10 cellular contexts compared by ENCODE assay signal in the genomic region with DNA sequence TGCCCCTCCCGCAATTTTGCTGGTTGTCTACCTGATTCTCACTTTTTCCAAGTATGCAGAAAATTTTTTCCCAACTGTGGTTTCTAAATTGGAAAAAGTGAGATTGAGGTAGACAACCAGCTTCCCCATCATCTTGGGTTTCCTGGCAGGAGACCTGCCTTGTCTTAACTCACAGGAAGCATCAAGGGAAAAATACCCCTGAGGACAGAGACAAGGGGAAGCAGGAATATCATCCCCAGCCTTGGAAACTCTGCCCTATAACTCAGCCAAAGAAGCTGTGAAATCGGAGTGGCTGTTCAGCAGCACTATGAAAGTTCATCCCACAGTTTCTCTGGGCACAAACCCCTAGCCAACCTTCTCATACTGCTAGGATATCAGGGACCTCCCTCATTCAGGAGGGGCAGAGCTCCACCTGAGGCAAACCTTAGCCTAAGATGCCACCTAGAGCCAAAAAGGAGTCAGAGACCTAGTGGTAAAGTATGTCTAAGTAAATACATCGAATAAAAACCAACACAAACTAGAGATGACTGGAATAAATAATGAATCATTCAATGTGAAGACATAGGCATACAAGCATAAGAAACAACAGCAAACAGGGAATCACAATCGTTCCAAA.
DNase-seq lines count a peak whose midpoint lies in the region; FAIRE-seq and TF ChIP-seq lines count a peak whose summit lies in the region.
"Had no signal": no experiment of that assay in that cellular context is flagged by ENCODE, and none has a peak within 500 bp of the region (broad histone marks: within the 10 kb centered on the region; RNA-seq: fewer than 3 reads in every experiment).

No MANE protein-coding gene starts in this region.

- H4K20me1 ChIP-seq in SK-N-SH (ENCODE audit: insufficient read depth) = no peaks in the 10 kb centered on the region

- no peak overlapping the region for H2AFZ ChIP-seq in SK-N-SH (ENCODE audit: low read depth)

- no peaks in the 10 kb centered on the region for H3K79me2 ChIP-seq in SK-N-SH (ENCODE audit: insufficient read depth)

- CTCF ChIA-PET in SK-N-SH (lab: Yijun Ruan, JAX) = interaction anchor here (1.0 kb wide), 1 partner anchor 276 kb away, joined by 4 read pairs; no protein-coding TSS in a partner anchor

- H3K4me1 ChIP-seq in SK-N-SH (ENCODE audit: control insufficient read depth in 1 of 2, insufficient read depth in 2 of 2, low read depth in 1 of 2, low read length in 1 of 2) = no peaks in the 10 kb centered on the region

- POLR2A ChIA-PET in SK-N-SH (lab: Yijun Ruan, JAX) = no interaction called here

- no peaks in the 10 kb centered on the region for H3K4me1 Mint-ChIP-seq in activated naive CD8-positive, alpha-beta T cell treated with anti-CD3 and anti-CD28 coated beads for 36 hours
- H3K4me1 Mint-ChIP-seq: activated B cell treated with CpG ODN at 0.5 μM for 24 hours had no signal

- no peak overlapping the region for H3K27ac Mint-ChIP-seq in activated naive CD8-positive, alpha-beta T cell treated with anti-CD3 and anti-CD28 coated beads for 36 hours
- H3K27ac Mint-ChIP-seq: activated B cell treated with CpG ODN at 0.5 μM for 24 hours; stimulated activated naive CD8-positive, alpha-beta T cell treated with anti-CD3 and anti-CD28 coated beads, Interleukin-15, Interleukin-2, amounts not matched to agents 100 ng/mL and 50 ng/mL, for 24 hours had no signal

- WGBS in SK-N-SH (ENCODE audit: low lambda C conversion rate) = 32% methylated on average over 4 of the region's 4 CpGs

- no peaks in the 10 kb centered on the region for H3K36me3 Mint-ChIP-seq in activated naive CD8-positive, alpha-beta T cell treated with anti-CD3 and anti-CD28 coated beads for 36 hours

- H3K27ac ChIP-seq in SK-N-SH (ENCODE audit: low read depth in 2 of 2, low read length in 1 of 2) = no peak overlapping the region

- TF ChIP-seq EP300 in SK-N-SH (IDR thresholded peaks at IDR 0.05; ENCODE audit: borderline replicate concordance in 1 of 2, low read depth in 1 of 2, low read length in 1 of 2) = no peak

- H3K27me3 Mint-ChIP-seq in activated naive CD8-positive, alpha-beta T cell treated with anti-CD3 and anti-CD28 coated beads for 36 hours = no peaks in the 10 kb centered on the region
- H3K27me3 Mint-ChIP-seq: activated B cell treated with CpG ODN at 0.5 μM for 24 hours; stimulated activated naive CD8-positive, alpha-beta T cell treated with anti-CD3 and anti-CD28 coated beads, Interleukin-15, Interleukin-2, amounts not matched to agents 100 ng/mL and 50 ng/mL, for 24 hours had no signal

- DNase-seq in DMS53 treated with DMSO at 0.1 percent for 48 hours (lab: John Stamatoyannopoulos, UW; ENCODE audit: unreplicated experiment) = peak; percentile 30
- DNase-seq in HTR-8/SVneo (ENCODE audit: insufficient read length, low spot score) = peak; percentile 21
- peak; percentile 3 for DNase-seq in SK-N-SH
- peak; percentile 70 for DNase-seq in islet precursor cell
- no peak for DNase-seq in activated naive CD8-positive, alpha-beta T cell treated with anti-CD3 and anti-CD28 coated beads for 36 hours
- DNase-seq in mesenteric fat pad (ENCODE audit: low spot score) = no peak
- no peak for DNase-seq in activated naive CD4-positive, alpha-beta T cell treated with Interleukin-2 at 50 U/mL for 16 hours
- no peak for DNase-seq in NK-92 (lab: John Stamatoyannopoulos, UW; ENCODE audit: unreplicated experiment)
- DNase-seq: activated B cell treated with CpG ODN at 0.5 μM for 24 hours had no signal

- no peaks in the 10 kb centered on the region for H3K9me2 ChIP-seq in SK-N-SH

- no peak overlapping the region for H3K4me3 Mint-ChIP-seq in activated naive CD8-positive, alpha-beta T cell treated with anti-CD3 and anti-CD28 coated beads for 36 hours
- H3K4me3 Mint-ChIP-seq: activated B cell treated with CpG ODN at 0.5 μM for 24 hours; stimulated activated naive CD8-positive, alpha-beta T cell treated with anti-CD3 and anti-CD28 coated beads, Interleukin-15, Interleukin-2, amounts not matched to agents 100 ng/mL and 50 ng/mL, for 24 hours had no signal

- H3K9me3 ChIP-seq in SK-N-SH = peaks cover 6% of the 10 kb centered on the region; the same call in 1 of the 2 replicates

- H3K9me3 Mint-ChIP-seq in activated naive CD8-positive, alpha-beta T cell treated with anti-CD3 and anti-CD28 coated beads for 36 hours = peaks cover 9% of the 10 kb centered on the region

- no peak overlapping the region for H3K4me2 ChIP-seq in SK-N-SH

- no peaks in the 10 kb centered on the region for H3K27me3 ChIP-seq in SK-N-SH (ENCODE audit: insufficient read depth)

- peak; percentile 51 for TF ChIP-seq RAD21 in SK-N-SH (IDR thresholded peaks at IDR 0.05; ENCODE audit: low read length)

- TF ChIP-seq CTCF in SK-N-SH (IDR thresholded peaks at IDR 0.05) = peak; percentile 23; the same call in 1 of the 2 replicates

- no peaks in the 10 kb centered on the region for H3F3A ChIP-seq in SK-N-SH (replicated peaks; ENCODE audit: insufficient read depth)

- FAIRE-seq in HTR-8/SVneo (lab: Jason Lieb, UNC) = no peak

- no peak overlapping the region for H3K4me3 ChIP-seq in SK-N-SH (ENCODE audit: low read depth in 2 of 2, low read length in 1 of 2)

- peaks cover 0 to 3% of the 10 kb centered on the region in 2 experiments for H3K36me3 ChIP-seq in SK-N-SH (replicated peaks in 1 of 2; ENCODE audit: control insufficient read depth in 1 of 2, insufficient read depth in 2 of 2, low read length in 1 of 2)

- H3K9ac ChIP-seq in SK-N-SH = no peak overlapping the region

TF ChIP-seq in SK-N-SH, 30 proteins besides CTCF, POLR2A, EP300 and RAD21 (continues in another document):
- TF ChIP-seq TEAD4 (IDR thresholded peaks at IDR 0.05; ENCODE audit: borderline replicate concordance, insufficient read depth) = no peak
- no peak for TF ChIP-seq POLR2AphosphoS5 (IDR thresholded peaks at IDR 0.05; ENCODE audit: low read depth, low read length)
- no peak for TF ChIP-seq MXI1 (IDR thresholded peaks at IDR 0.05; ENCODE audit: low read depth, low read length)
- no peak for TF ChIP-seq PBX3 (IDR thresholded peaks at IDR 0.05)
- TF ChIP-seq NFIC (IDR thresholded peaks at IDR 0.05; ENCODE audit: borderline replicate concordance) = no peak
- no peak for TF ChIP-seq FOXM1 (IDR thresholded peaks at IDR 0.05; ENCODE audit: low read depth)
- TF ChIP-seq, protein P1, sequence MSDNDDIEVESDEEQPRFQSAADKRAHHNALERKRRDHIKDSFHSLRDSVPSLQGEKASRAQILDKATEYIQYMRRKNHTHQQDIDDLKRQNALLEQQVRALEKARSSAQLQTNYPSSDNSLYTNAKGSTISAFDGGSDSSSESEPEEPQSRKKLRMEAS (IDR thresholded peaks at IDR 0.05; ENCODE audit: low read depth) = no peak
- no peak for TF ChIP-seq GABPA (IDR thresholded peaks at IDR 0.05; ENCODE audit: low read depth)
- TF ChIP-seq MEF2A (IDR thresholded peaks at IDR 0.05; ENCODE audit: borderline replicate concordance, low read depth) = no peak
- TF ChIP-seq REST (IDR thresholded peaks at IDR 0.05; ENCODE audit: low read depth, low read length) = no peak
- TF ChIP-seq TAF1 (IDR thresholded peaks at IDR 0.05; ENCODE audit: borderline replicate concordance, low read depth, low read length) = no peak
- TF ChIP-seq USF2 (IDR thresholded peaks at IDR 0.05; ENCODE audit: borderline replicate concordance, low read depth, low read length) = no peak
- TF ChIP-seq TCF12 (IDR thresholded peaks at IDR 0.05) = no peak
- TF ChIP-seq SMC3 (IDR thresholded peaks at IDR 0.05; ENCODE audit: low read depth, low read length) = no peak
- TF ChIP-seq YY1 (IDR thresholded peaks at IDR 0.05; ENCODE audit: low read depth) = no peak
- TF ChIP-seq JUND (IDR thresholded peaks at IDR 0.05) = no peak

Comparison
In these comparisons a context has a peak if more than half of its experiments do, and no peak if none do; other contexts are left out.
1. DNase-seq: peak in DMS53 treated with DMSO at 0.1 percent for 48 hours (single experiment), HTR-8/SVneo (single experiment), SK-N-SH (single experiment) and islet precursor cell (single experiment); none in activated naive CD8-positive, alpha-beta T cell treated with anti-CD3 and anti-CD28 coated beads for 36 hours (single experiment), mesenteric fat pad (single experiment), activated naive CD4-positive, alpha-beta T cell treated with Interleukin-2 at 50 U/mL for 16 hours (single experiment) and NK-92 (single experiment).